In the genomic region with DNA sequence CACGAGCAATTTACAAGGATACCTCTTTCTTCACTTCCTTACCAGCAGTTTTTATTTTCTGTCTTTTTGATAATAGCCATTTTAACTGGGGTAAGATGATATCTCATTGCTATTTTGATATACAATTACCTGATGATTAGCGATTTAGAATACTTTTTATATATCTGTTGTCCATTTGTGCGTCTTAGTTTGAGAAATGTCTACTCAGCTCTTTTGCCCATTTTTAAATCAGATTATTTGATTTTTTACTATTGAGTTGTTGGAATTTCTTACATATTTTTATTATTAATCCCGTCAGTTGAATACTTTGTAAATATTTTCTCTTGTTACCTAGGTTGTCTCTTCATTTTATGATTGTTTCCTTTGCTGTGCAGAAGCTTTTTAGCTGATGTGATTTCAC, we compare ENCODE assay signal across 33 cellular contexts. TPM values are rescaled to one million over a fixed set of nuclear protein-coding genes. Genes with fewer than 3 reads are reported as not detected.
"Had no signal": no experiment of that assay in that cellular context is flagged by ENCODE, and none has a peak within 500 bp of the region (broad histone marks: within the 10 kb centered on the region; RNA-seq: fewer than 3 reads in every experiment).

No MANE protein-coding gene starts in this region.

- H3K36me3 Mint-ChIP-seq: naive thymus-derived CD8-positive, alpha-beta T cell; natural killer cell treated with Interleukin-12 subunit alpha and Interleukin-12 subunit beta and Interleukin-15 and Interleukin-18, amount 100 ng/mL, for 72 hours had no signal

- H3K9ac ChIP-seq: parathyroid adenoma had no signal

- H3K4me1 ChIP-seq: parathyroid adenoma, psoas muscle, spleen, suprapubic skin, testis, tibial artery, transverse colon, upper lobe of right lung, uterus had no signal

- H3K4me3 ChIP-seq: ovary, psoas muscle, skin epidermis, smooth muscle cell, spleen, suprapubic skin, testis, tibial artery, transverse colon, upper lobe of right lung, uterus had no signal

- H3K36me3 ChIP-seq: neutrophil, ovary, spleen, suprapubic skin, tibial artery, transverse colon, upper lobe of right lung, uterus had no signal

- H3K9me3 ChIP-seq: neutrophil, ovary, psoas muscle, spleen, suprapubic skin, testis, tibial artery, transverse colon, upper lobe of right lung, uterus had no signal

- H3K27me3 ChIP-seq: neutrophil, ovary, spleen, suprapubic skin, testis, tibial artery, transverse colon, upper lobe of right lung, uterus had no signal

- H3K4me2 ChIP-seq: smooth muscle cell had no signal

- H3K9me3 Mint-ChIP-seq: naive thymus-derived CD8-positive, alpha-beta T cell; natural killer cell treated with Interleukin-12 subunit alpha and Interleukin-12 subunit beta and Interleukin-15 and Interleukin-18, amount 100 ng/mL, for 72 hours; stimulated activated memory B cell treated with anti-CD40 and anti-IgM and Interleukin-4, amounts not matched to agents 10 μg/mL and 1 μg/mL and 100 μg/mL, for 72 hours had no signal

- H3K4me3 Mint-ChIP-seq: naive thymus-derived CD8-positive, alpha-beta T cell; natural killer cell treated with Interleukin-12 subunit alpha and Interleukin-12 subunit beta and Interleukin-15 and Interleukin-18, amount 100 ng/mL, for 72 hours; nephron progenitor cell; neural crest cell; stimulated activated memory B cell treated with anti-CD40 and anti-IgM and Interleukin-4, amounts not matched to agents 10 μg/mL and 1 μg/mL and 100 μg/mL, for 72 hours; stimulated activated naive CD8-positive, alpha-beta T cell treated with anti-CD3 and anti-CD28 coated beads, Interleukin-15, amount 100 ng/mL, for 72 hours; type B pancreatic cell had no signal

- ATAC-seq: naive thymus-derived CD8-positive, alpha-beta T cell; natural killer cell treated with Interleukin-12 subunit alpha and Interleukin-12 subunit beta and Interleukin-15 and Interleukin-18, amount 100 ng/mL, for 72 hours; psoas muscle; right cardiac atrium; sciatic nerve; stimulated activated memory B cell treated with anti-CD40 and anti-IgM and Interleukin-4, amounts not matched to agents 10 μg/mL and 1 μg/mL and 100 μg/mL, for 72 hours; stimulated activated naive CD8-positive, alpha-beta T cell treated with anti-CD3 and anti-CD28 coated beads, Interleukin-15, amount 100 ng/mL, for 72 hours; stimulated activated naive CD8-positive, alpha-beta T cell treated with anti-CD3 and anti-CD28 coated beads, Interleukin-15, Interleukin-2, amounts not matched to agents 100 U/mL and 50 U/mL, for 24 hours; upper lobe of right lung had no signal

- DNase-seq: naive thymus-derived CD8-positive, alpha-beta T cell; nephron progenitor cell; nucleus accumbens; ovary; posterior cingulate gyrus; psoas muscle; right cardiac atrium; spleen; stimulated activated CD4-positive, alpha-beta T cell treated with anti-CD3 and anti-CD28 coated beads, Interleukin-12 subunit alpha, Interleukin-12 subunit beta, amount 100 ng/mL, for 4 hours; stimulated activated CD4-positive, alpha-beta T cell treated with anti-CD3 and anti-CD28 coated beads, Interleukin-1b, Interleukin-23, amount 100 ng/mL, for 48 hours; stimulated activated CD4-positive, alpha-beta T cell treated with anti-CD3 and anti-CD28 coated beads, Interleukin-4, amount 100 ng/mL, for 1 hour; stimulated activated CD4-positive, alpha-beta T cell treated with anti-CD3 and anti-CD28 coated beads, Interleukin-4, amount 100 ng/mL, for 4 hours; stimulated activated CD8-positive, alpha-beta memory T cell treated with anti-CD3 and anti-CD28 coated beads, Interleukin-4, amount 100 ng/mL, for 48 hours; stimulated activated naive CD4-positive, alpha-beta T cell; stimulated activated naive CD8-positive, alpha-beta T cell treated with anti-CD3 and anti-CD28 coated beads, Interleukin-15, amount 100 ng/mL, for 72 hours; stimulated activated naive CD8-positive, alpha-beta T cell treated with anti-CD3 and anti-CD28 coated beads, Interleukin-15, Interleukin-2, amounts not matched to agents 100 U/mL and 50 U/mL, for 24 hours; substantia nigra; testis; tibial artery; transverse colon; upper lobe of right lung; uterus had no signal

- H2AFZ ChIP-seq: parathyroid adenoma had no signal

- H3K27me3 Mint-ChIP-seq: naive thymus-derived CD8-positive, alpha-beta T cell; progenitor cell of endocrine pancreas; stimulated activated memory B cell treated with anti-CD40 and anti-IgM and Interleukin-4, amounts not matched to agents 10 μg/mL and 1 μg/mL and 100 μg/mL, for 72 hours; stimulated activated naive CD8-positive, alpha-beta T cell treated with anti-CD3 and anti-CD28 coated beads, Interleukin-15, amount 100 ng/mL, for 72 hours; type B pancreatic cell had no signal

- H3K27ac Mint-ChIP-seq: naive thymus-derived CD8-positive, alpha-beta T cell; natural killer cell treated with Interleukin-12 subunit alpha and Interleukin-12 subunit beta and Interleukin-15 and Interleukin-18, amount 100 ng/mL, for 72 hours; nephron progenitor cell; progenitor cell of endocrine pancreas; stimulated activated memory B cell treated with anti-CD40 and anti-IgM and Interleukin-4, amounts not matched to agents 10 μg/mL and 1 μg/mL and 100 μg/mL, for 72 hours; stimulated activated naive CD8-positive, alpha-beta T cell treated with anti-CD3 and anti-CD28 coated beads, Interleukin-15, amount 100 ng/mL, for 72 hours; type B pancreatic cell had no signal

- H3K27ac ChIP-seq: neutrophil, ovary, parathyroid adenoma, psoas muscle, skin epidermis, spleen, suprapubic skin, testis, tibial artery, transverse colon, upper lobe of right lung, uterus had no signal

RNA-seq across cellular contexts. Expression of a gene that starts 1.5 kb away (rescaled TPM):
- polyA plus RNA-seq: naive thymus-derived CD8-positive, alpha-beta T cell had no signal
